2 cellular contexts compared by ENCODE assay signal in the genomic region with DNA sequence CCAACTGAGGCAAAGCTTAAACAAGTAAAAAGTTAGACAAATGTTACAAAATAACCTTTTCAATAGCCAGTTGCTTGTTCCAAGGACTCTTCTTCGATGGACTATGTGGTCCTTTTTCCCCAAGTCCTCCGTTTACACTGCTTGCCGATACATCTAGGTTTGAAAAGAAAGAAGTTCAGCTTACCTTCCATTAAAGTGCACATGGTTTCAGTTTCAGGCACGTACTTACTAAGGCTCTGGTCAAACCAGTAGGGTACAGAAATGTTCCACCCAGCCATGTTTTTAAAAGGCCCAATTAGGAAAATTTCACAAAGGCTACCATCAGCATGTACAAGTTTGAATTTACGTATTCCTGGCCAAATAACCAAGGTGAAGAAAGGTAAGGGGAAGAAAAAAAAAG.
TF ChIP-seq lines count a peak whose summit lies in the region.

No MANE protein-coding gene starts in this region.

TF ChIP-seq in SK-N-SH, 30 proteins besides CTCF, POLR2A, EP300 and RAD21 (continued from another document):
- TF ChIP-seq NFIC (IDR thresholded peaks at IDR 0.05; ENCODE audit: borderline replicate concordance) = no peak
- TF ChIP-seq GABPA (IDR thresholded peaks at IDR 0.05; ENCODE audit: low read depth) = no peak
- no peak for TF ChIP-seq TCF12 (IDR thresholded peaks at IDR 0.05)
- no peak for TF ChIP-seq JUND (IDR thresholded peaks at IDR 0.05)
- no peak for TF ChIP-seq FOXJ3 (CRISPR knock-in tag; IDR thresholded peaks at IDR 0.05)
- TF ChIP-seq, protein P1, sequence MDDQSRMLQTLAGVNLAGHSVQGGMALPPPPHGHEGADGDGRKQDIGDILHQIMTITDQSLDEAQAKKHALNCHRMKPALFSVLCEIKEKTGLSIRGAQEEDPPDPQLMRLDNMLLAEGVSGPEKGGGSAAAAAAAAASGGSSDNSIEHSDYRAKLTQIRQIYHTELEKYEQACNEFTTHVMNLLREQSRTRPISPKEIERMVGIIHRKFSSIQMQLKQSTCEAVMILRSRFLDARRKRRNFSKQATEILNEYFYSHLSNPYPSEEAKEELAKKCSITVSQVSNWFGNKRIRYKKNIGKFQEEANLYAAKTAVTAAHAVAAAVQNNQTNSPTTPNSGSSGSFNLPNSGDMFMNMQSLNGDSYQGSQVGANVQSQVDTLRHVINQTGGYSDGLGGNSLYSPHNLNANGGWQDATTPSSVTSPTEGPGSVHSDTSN (IDR thresholded peaks at IDR 0.05) = no peak
- TF ChIP-seq RXRA (IDR thresholded peaks at IDR 0.05; ENCODE audit: borderline replicate concordance, low read depth) = no peak
- TF ChIP-seq, protein P2, sequence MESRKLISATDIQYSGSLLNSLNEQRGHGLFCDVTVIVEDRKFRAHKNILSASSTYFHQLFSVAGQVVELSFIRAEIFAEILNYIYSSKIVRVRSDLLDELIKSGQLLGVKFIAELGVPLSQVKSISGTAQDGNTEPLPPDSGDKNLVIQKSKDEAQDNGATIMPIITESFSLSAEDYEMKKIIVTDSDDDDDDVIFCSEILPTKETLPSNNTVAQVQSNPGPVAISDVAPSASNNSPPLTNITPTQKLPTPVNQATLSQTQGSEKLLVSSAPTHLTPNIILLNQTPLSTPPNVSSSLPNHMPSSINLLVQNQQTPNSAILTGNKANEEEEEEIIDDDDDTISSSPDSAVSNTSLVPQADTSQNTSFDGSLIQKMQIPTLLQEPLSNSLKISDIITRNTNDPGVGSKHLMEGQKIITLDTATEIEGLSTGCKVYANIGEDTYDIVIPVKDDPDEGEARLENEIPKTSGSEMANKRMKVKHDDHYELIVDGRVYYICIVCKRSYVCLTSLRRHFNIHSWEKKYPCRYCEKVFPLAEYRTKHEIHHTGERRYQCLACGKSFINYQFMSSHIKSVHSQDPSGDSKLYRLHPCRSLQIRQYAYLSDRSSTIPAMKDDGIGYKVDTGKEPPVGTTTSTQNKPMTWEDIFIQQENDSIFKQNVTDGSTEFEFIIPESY (IDR thresholded peaks at IDR 0.05; ENCODE audit: borderline replicate concordance, low read depth) = no peak
- no peak for TF ChIP-seq FOSL2 (IDR thresholded peaks at IDR 0.05; ENCODE audit: borderline replicate concordance, low read depth)
- TF ChIP-seq, protein P3, sequence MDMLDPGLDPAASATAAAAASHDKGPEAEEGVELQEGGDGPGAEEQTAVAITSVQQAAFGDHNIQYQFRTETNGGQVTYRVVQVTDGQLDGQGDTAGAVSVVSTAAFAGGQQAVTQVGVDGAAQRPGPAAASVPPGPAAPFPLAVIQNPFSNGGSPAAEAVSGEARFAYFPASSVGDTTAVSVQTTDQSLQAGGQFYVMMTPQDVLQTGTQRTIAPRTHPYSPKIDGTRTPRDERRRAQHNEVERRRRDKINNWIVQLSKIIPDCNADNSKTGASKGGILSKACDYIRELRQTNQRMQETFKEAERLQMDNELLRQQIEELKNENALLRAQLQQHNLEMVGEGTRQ (IDR thresholded peaks at IDR 0.05; ENCODE audit: borderline replicate concordance, low read depth, low read length) = no peak
- TF ChIP-seq, protein P4, sequence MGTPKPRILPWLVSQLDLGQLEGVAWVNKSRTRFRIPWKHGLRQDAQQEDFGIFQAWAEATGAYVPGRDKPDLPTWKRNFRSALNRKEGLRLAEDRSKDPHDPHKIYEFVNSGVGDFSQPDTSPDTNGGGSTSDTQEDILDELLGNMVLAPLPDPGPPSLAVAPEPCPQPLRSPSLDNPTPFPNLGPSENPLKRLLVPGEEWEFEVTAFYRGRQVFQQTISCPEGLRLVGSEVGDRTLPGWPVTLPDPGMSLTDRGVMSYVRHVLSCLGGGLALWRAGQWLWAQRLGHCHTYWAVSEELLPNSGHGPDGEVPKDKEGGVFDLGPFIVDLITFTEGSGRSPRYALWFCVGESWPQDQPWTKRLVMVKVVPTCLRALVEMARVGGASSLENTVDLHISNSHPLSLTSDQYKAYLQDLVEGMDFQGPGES (IDR thresholded peaks at IDR 0.05; ENCODE audit: low read depth, low read length) = no peak
- TF ChIP-seq SIN3A (IDR thresholded peaks at IDR 0.05; ENCODE audit: borderline replicate concordance, low read depth, low read length) = 0 out of 2 replicates have a peak, but pooled peaks have one; percentile 55
- TF ChIP-seq, protein P5, sequence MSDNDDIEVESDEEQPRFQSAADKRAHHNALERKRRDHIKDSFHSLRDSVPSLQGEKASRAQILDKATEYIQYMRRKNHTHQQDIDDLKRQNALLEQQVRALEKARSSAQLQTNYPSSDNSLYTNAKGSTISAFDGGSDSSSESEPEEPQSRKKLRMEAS (IDR thresholded peaks at IDR 0.05; ENCODE audit: low read depth) = peak; percentile 65
- TF ChIP-seq, protein P6, sequence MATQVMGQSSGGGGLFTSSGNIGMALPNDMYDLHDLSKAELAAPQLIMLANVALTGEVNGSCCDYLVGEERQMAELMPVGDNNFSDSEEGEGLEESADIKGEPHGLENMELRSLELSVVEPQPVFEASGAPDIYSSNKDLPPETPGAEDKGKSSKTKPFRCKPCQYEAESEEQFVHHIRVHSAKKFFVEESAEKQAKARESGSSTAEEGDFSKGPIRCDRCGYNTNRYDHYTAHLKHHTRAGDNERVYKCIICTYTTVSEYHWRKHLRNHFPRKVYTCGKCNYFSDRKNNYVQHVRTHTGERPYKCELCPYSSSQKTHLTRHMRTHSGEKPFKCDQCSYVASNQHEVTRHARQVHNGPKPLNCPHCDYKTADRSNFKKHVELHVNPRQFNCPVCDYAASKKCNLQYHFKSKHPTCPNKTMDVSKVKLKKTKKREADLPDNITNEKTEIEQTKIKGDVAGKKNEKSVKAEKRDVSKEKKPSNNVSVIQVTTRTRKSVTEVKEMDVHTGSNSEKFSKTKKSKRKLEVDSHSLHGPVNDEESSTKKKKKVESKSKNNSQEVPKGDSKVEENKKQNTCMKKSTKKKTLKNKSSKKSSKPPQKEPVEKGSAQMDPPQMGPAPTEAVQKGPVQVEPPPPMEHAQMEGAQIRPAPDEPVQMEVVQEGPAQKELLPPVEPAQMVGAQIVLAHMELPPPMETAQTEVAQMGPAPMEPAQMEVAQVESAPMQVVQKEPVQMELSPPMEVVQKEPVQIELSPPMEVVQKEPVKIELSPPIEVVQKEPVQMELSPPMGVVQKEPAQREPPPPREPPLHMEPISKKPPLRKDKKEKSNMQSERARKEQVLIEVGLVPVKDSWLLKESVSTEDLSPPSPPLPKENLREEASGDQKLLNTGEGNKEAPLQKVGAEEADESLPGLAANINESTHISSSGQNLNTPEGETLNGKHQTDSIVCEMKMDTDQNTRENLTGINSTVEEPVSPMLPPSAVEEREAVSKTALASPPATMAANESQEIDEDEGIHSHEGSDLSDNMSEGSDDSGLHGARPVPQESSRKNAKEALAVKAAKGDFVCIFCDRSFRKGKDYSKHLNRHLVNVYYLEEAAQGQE (IDR thresholded peaks at IDR 0.05; ENCODE audit: low read depth, low read length) = no peak
- TF ChIP-seq GATA2 (CRISPR knock-in tag; IDR thresholded peaks at IDR 0.05) = no peak
- no peak for TF ChIP-seq EZH2phosphoT487 (IDR thresholded peaks at IDR 0.05; ENCODE audit: borderline replicate concordance, low read depth)
- no peak for TF ChIP-seq RCOR1 (IDR thresholded peaks at IDR 0.05; ENCODE audit: low read length)

TF ChIP-seq in SK-N-SH treated with all-trans-retinoic acid at 6 μM for 48 hours, 23 proteins besides CTCF, POLR2A, EP300 and RAD21 (continued from another document):
- TF ChIP-seq, protein P7, sequence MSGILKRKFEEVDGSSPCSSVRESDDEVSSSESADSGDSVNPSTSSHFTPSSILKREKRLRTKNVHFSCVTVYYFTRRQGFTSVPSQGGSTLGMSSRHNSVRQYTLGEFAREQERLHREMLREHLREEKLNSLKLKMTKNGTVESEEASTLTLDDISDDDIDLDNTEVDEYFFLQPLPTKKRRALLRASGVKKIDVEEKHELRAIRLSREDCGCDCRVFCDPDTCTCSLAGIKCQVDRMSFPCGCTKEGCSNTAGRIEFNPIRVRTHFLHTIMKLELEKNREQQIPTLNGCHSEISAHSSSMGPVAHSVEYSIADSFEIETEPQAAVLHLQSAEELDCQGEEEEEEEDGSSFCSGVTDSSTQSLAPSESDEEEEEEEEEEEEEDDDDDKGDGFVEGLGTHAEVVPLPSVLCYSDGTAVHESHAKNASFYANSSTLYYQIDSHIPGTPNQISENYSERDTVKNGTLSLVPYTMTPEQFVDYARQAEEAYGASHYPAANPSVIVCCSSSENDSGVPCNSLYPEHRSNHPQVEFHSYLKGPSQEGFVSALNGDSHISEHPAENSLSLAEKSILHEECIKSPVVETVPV (CRISPR knock-in tag; IDR thresholded peaks at IDR 0.05) = no peak
- TF ChIP-seq ZNF8 (CRISPR knock-in tag; IDR thresholded peaks at IDR 0.05) (no peak), PPARA (CRISPR knock-in tag; IDR thresholded peaks at IDR 0.05; ENCODE audit: borderline replicate concordance) (no peak), SNAI2 (CRISPR knock-in tag; IDR thresholded peaks at IDR 0.05) (no peak), ZNF565 (CRISPR knock-in tag; conservative IDR thresholded peaks at IDR 0.05; ENCODE audit: low read depth) (no peak), BACH2 (CRISPR knock-in tag; IDR thresholded peaks at IDR 0.05; ENCODE audit: borderline replicate concordance) (no peak), ISL1 (CRISPR knock-in tag; IDR thresholded peaks at IDR 0.05) (no peak)
- TF ChIP-seq, protein P8, sequence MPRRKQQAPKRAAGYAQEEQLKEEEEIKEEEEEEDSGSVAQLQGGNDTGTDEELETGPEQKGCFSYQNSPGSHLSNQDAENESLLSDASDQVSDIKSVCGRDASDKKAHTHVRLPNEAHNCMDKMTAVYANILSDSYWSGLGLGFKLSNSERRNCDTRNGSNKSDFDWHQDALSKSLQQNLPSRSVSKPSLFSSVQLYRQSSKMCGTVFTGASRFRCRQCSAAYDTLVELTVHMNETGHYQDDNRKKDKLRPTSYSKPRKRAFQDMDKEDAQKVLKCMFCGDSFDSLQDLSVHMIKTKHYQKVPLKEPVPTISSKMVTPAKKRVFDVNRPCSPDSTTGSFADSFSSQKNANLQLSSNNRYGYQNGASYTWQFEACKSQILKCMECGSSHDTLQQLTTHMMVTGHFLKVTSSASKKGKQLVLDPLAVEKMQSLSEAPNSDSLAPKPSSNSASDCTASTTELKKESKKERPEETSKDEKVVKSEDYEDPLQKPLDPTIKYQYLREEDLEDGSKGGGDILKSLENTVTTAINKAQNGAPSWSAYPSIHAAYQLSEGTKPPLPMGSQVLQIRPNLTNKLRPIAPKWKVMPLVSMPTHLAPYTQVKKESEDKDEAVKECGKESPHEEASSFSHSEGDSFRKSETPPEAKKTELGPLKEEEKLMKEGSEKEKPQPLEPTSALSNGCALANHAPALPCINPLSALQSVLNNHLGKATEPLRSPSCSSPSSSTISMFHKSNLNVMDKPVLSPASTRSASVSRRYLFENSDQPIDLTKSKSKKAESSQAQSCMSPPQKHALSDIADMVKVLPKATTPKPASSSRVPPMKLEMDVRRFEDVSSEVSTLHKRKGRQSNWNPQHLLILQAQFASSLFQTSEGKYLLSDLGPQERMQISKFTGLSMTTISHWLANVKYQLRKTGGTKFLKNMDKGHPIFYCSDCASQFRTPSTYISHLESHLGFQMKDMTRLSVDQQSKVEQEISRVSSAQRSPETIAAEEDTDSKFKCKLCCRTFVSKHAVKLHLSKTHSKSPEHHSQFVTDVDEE (CRISPR knock-in tag; IDR thresholded peaks at IDR 0.05) = no peak
